ENCODE assay signal across 8 cellular contexts in the genomic region with DNA sequence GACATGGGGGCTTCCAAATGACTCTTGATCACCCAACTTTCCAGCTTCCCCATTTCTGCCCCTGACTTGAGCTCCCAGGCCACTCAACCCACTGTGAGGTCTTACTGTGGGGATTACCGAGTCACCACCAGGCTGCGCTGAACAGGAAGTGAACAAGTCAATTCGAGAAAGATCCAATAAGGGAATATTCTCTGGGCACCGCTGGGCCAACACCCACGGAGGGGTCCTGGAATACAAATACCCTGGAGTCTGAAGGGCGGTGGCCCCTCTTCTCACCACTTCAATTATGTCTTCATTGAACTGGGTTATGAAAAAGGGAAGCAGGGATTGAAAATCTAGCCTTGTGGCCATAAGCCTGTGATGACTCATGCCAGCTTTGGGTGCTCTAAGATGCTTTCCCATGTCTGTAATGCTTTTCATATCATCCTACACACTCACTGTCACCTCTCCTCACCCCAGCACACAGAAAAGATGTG. TPM values are rescaled to one million over a fixed set of nuclear protein-coding genes. Genes with fewer than 3 reads are reported as not detected.
A peak's percentile ranks its signal among the peaks of the same experiment; 100 is the strongest.
DNase-seq lines count a peak whose midpoint lies in the region; ATAC-seq lines count a peak whose summit lies in the region.

No MANE protein-coding gene starts in this region.

- no peak overlapping the region for H3K4me3 ChIP-seq in trophoblast cell (ENCODE audit: low read depth, low read length)
- no peak overlapping the region for H3K4me3 ChIP-seq in CD8-positive, alpha-beta memory T cell (ENCODE audit: low read length)

- H3K27me3 Mint-ChIP-seq in activated naive CD8-positive, alpha-beta T cell treated with anti-CD3 and anti-CD28 coated beads for 36 hours = peaks cover 20% of the 10 kb centered on the region
- peaks cover 15 to 36% of the 10 kb centered on the region in 2 donors for H3K27me3 Mint-ChIP-seq in CD8-positive, alpha-beta memory T cell

- no peak overlapping the region for H3K27ac ChIP-seq in trophoblast cell (ENCODE audit: low read depth, low read length)
- no peak overlapping the region for H3K27ac ChIP-seq in CD8-positive, alpha-beta memory T cell (ENCODE audit: low read depth, low read length)

- H3K9ac ChIP-seq in trophoblast cell (ENCODE audit: low read length) = no peak overlapping the region

- H2AFZ ChIP-seq in trophoblast cell (ENCODE audit: insufficient read depth, low read length, poor library complexity) = no peak overlapping the region

- no peaks in the 10 kb centered on the region for H3K79me2 ChIP-seq in trophoblast cell (ENCODE audit: control insufficient read depth, insufficient read depth, low read length, poor library complexity)

- POLR2A ChIA-PET in CD8-positive, alpha-beta memory T cell (lab: Charles Lee) = no interaction called here

- H3K79me1 ChIP-seq in trophoblast cell (ENCODE audit: low read length) = peaks cover 8% of the 10 kb centered on the region

- no peak overlapping the region for H2AK5ac ChIP-seq in trophoblast cell (ENCODE audit: low read length)

- CTCF ChIA-PET in CD8-positive, alpha-beta memory T cell (lab: Charles Lee) = no interaction called here

- H3K9me3 Mint-ChIP-seq in activated naive CD8-positive, alpha-beta T cell treated with anti-CD3 and anti-CD28 coated beads for 36 hours = no peaks in the 10 kb centered on the region
- no peaks in the 10 kb centered on the region for H3K9me3 Mint-ChIP-seq in CD8-positive, alpha-beta memory T cell

- no peak overlapping the region for H4K91ac ChIP-seq in trophoblast cell (ENCODE audit: low read depth, low read length)

- H3K4me1 ChIP-seq in trophoblast cell (ENCODE audit: control insufficient read depth in 1 of 2, insufficient read depth in 2 of 2, low read length in 2 of 2) = peaks cover 17 to 21% of the 10 kb centered on the region in 2 experiments
- H3K4me1 ChIP-seq in CD8-positive, alpha-beta memory T cell (ENCODE audit: insufficient read depth, low read length) = no peaks in the 10 kb centered on the region

- no peak overlapping the region for H3K4me2 ChIP-seq in trophoblast cell (ENCODE audit: low read length)

- H3K4me3 Mint-ChIP-seq in activated naive CD8-positive, alpha-beta T cell treated with anti-CD3 and anti-CD28 coated beads for 36 hours = no peak overlapping the region
- no peak overlapping the region for H3K4me3 Mint-ChIP-seq in CD8-positive, alpha-beta memory T cell

- no peak overlapping the region for H3K27ac Mint-ChIP-seq in activated naive CD8-positive, alpha-beta T cell treated with anti-CD3 and anti-CD28 coated beads for 36 hours
- no peak overlapping the region for H3K27ac Mint-ChIP-seq in CD8-positive, alpha-beta memory T cell

- H3K4me1 Mint-ChIP-seq in activated naive CD8-positive, alpha-beta T cell treated with anti-CD3 and anti-CD28 coated beads for 36 hours = peaks cover 17% of the 10 kb centered on the region
- H3K4me1 Mint-ChIP-seq in CD8-positive, alpha-beta memory T cell = no peaks in the 10 kb centered on the region

- no peaks in the 10 kb centered on the region for H3K9me3 ChIP-seq in trophoblast cell (ENCODE audit: insufficient read depth, low read depth, low read length)
- no peaks in the 10 kb centered on the region for H3K9me3 ChIP-seq in CD8-positive, alpha-beta memory T cell (ENCODE audit: low read length)

- peak; percentile 73 for ATAC-seq in GM19438 (IDR thresholded peaks at IDR 0.05; ENCODE audit: low read depth, unreplicated experiment)
- peak; percentile 82 for ATAC-seq in HG03354 (IDR thresholded peaks at IDR 0.05; ENCODE audit: poor library complexity, severe bottlenecking, unreplicated experiment)

- H3K14ac ChIP-seq in trophoblast cell (ENCODE audit: low read length) = no peak overlapping the region

- peak; percentile 96 for DNase-seq in EH (ENCODE audit: low read depth)
- peak; percentile 15 for DNase-seq in activated naive CD8-positive, alpha-beta T cell treated with anti-CD3 and anti-CD28 coated beads for 36 hours
- peak; percentile 70 to 78 for DNase-seq in trophoblast cell
- no peak for DNase-seq in CD8-positive, alpha-beta memory T cell
- no peak for DNase-seq in NCI-H2107 (lab: John Stamatoyannopoulos, UW)
- no peak for DNase-seq in inferior parietal cortex (ENCODE audit: extremely low spot score)

- H4K12ac ChIP-seq in trophoblast cell (ENCODE audit: low read depth, low read length) = no peak overlapping the region

- no peak overlapping the region for H2BK12ac ChIP-seq in trophoblast cell (ENCODE audit: low read length)

- H2BK120ac ChIP-seq in trophoblast cell (ENCODE audit: insufficient read depth, low read length, poor library complexity) = no peak overlapping the region

- H3K23ac ChIP-seq in trophoblast cell (ENCODE audit: low read length) = no peak overlapping the region

- H3K36me3 Mint-ChIP-seq in activated naive CD8-positive, alpha-beta T cell treated with anti-CD3 and anti-CD28 coated beads for 36 hours = no peaks in the 10 kb centered on the region
- H3K36me3 Mint-ChIP-seq in CD8-positive, alpha-beta memory T cell = no peaks in the 10 kb centered on the region

- peak overlapping the region; percentile 38 for H2BK5ac ChIP-seq in trophoblast cell (ENCODE audit: low read depth, low read length, poor library complexity)

- no CpG with 5 or more reads among the region's 6 CpGs for WGBS in trophoblast cell (ENCODE audit: extremely low coverage, insufficient coverage, insufficient read length)

- H4K8ac ChIP-seq in trophoblast cell (ENCODE audit: low read depth, low read length) = no peak overlapping the region

- H3K4ac ChIP-seq in trophoblast cell (ENCODE audit: low read depth, low read length) = no peak overlapping the region

- H3K36me3 ChIP-seq in trophoblast cell (ENCODE audit: control insufficient read depth in 1 of 2, insufficient read depth in 2 of 2, low read length in 2 of 2) = peaks cover 3 to 9% of the 10 kb centered on the region in 2 experiments
- H3K36me3 ChIP-seq in CD8-positive, alpha-beta memory T cell (ENCODE audit: insufficient read depth, low read length) = no peaks in the 10 kb centered on the region

- H3K18ac ChIP-seq in trophoblast cell (ENCODE audit: low read length) = peak overlapping the region; percentile 3

- no peaks in the 10 kb centered on the region for H3K27me3 ChIP-seq in trophoblast cell (ENCODE audit: insufficient read depth, low read length)
- H3K27me3 ChIP-seq in CD8-positive, alpha-beta memory T cell (ENCODE audit: insufficient read depth, low read length, poor library complexity, severe bottlenecking) = no peaks in the 10 kb centered on the region

RNA-seq across cellular contexts. Expression of a gene that starts 37.7 kb away (rescaled TPM):
- 1 to 10 TPM; 1.6 to 1.8 TPM for total RNA-seq in activated naive CD8-positive, alpha-beta T cell treated with anti-CD3 and anti-CD28 coated beads for 36 hours
- 15.6 and 17.9 TPM in 2 replicates for polyA plus RNA-seq in trophoblast cell (2013)
- under 1 TPM; 0.07 to 0.15 TPM for total RNA-seq in CD8-positive, alpha-beta memory T cell
- polyA plus RNA-seq in CD8-positive, alpha-beta memory T cell = not detected

Comparison
In these comparisons a context has a peak if more than half of its experiments do, and no peak if none do; other contexts are left out.
1. DNase-seq: peak in EH (single experiment), activated naive CD8-positive, alpha-beta T cell treated with anti-CD3 and anti-CD28 coated beads for 36 hours (single experiment) and trophoblast cell (2 of 2); none in CD8-positive, alpha-beta memory T cell (0 of 5), NCI-H2107 (single experiment) and inferior parietal cortex (single experiment).